Comparison of ENCODE assay signal across 19 cellular contexts in genomic region chr16:73778872-73779271, GRCh38.
DNase-seq lines count a peak whose midpoint lies in the region; ATAC-seq and TF ChIP-seq lines count a peak whose summit lies in the region.
"Had no signal": no experiment of that assay in that cellular context is flagged by ENCODE, and none has a peak within 500 bp of the region (broad histone marks: within the 10 kb centered on the region; RNA-seq: fewer than 3 reads in every experiment).

No MANE protein-coding gene starts in this region.

- peak overlapping the region; percentile 75 for H3K27ac Mint-ChIP-seq in glutamatergic neuron (ENCODE audit: unreplicated experiment)
- H3K27ac Mint-ChIP-seq: CD8-positive, alpha-beta T cell; HFFc6 had no signal

- H3K4me1 ChIP-seq in foreskin keratinocyte, result no peaks in the 10 kb centered on the region
- H3K4me1 ChIP-seq: BLaER1 treated with 17β-estradiol and CSF1 and Interleukin-3, amounts not matched to agents 10 nM and 100 nM had no signal

- no peaks in the 10 kb centered on the region for H3K27me3 ChIP-seq in foreskin keratinocyte
- H3K27me3 ChIP-seq: BLaER1 treated with 17β-estradiol and CSF1 and Interleukin-3, amounts not matched to agents 10 nM and 100 nM had no signal

- H3K9me3 Mint-ChIP-seq in glutamatergic neuron (ENCODE audit: unreplicated experiment), result peaks cover 7% of the 10 kb centered on the region
- H3K9me3 Mint-ChIP-seq: CD8-positive, alpha-beta T cell; HFFc6 had no signal

- peak; percentile 89 for DNase-seq in DMS 273 (lab: John Stamatoyannopoulos, UW; ENCODE audit: unreplicated experiment)
- peak; percentile 83 for DNase-seq in NCI-H1694 treated with DMSO at 0.1 percent for 48 hours (lab: John Stamatoyannopoulos, UW)
- peak; percentile 45 for DNase-seq in NCI-H446 treated with DMSO at 0.1 percent for 48 hours (lab: John Stamatoyannopoulos, UW)
- DNase-seq in glutamatergic neuron, result peak; percentile 59
- no peak for DNase-seq in T-helper 1 cell
- DNase-seq in foreskin keratinocyte, result no peak
- DNase-seq in activated gamma-delta T cell treated with Interleukin-2 at 50 U/mL for 16 hours, result no peak
- DNase-seq: 8988T; Calu3; CD8-positive, alpha-beta T cell; DMS153; DMS79; GDM1; GOT3; H7; HFFc6; IMR-90 had no signal

- H3K36me3 Mint-ChIP-seq in glutamatergic neuron (ENCODE audit: unreplicated experiment), result peaks cover 4% of the 10 kb centered on the region
- H3K36me3 Mint-ChIP-seq: CD8-positive, alpha-beta T cell had no signal

- H3K27me3 Mint-ChIP-seq in glutamatergic neuron (ENCODE audit: unreplicated experiment), result peaks cover 5% of the 10 kb centered on the region

- H3K27ac ChIP-seq in foreskin keratinocyte, result no peak overlapping the region
- H3K27ac ChIP-seq: BLaER1 treated with 17β-estradiol and CSF1 and Interleukin-3, amounts not matched to agents 10 nM and 100 nM had no signal

- TF ChIP-seq CTCF in glutamatergic neuron (IDR thresholded peaks at IDR 0.05; ENCODE audit: partially characterized antibody, unreplicated experiment) (no peak), foreskin keratinocyte (conservative IDR thresholded peaks at IDR 0.05) (no peak)

- ATAC-seq in foreskin keratinocyte, result no peak
- ATAC-seq: CD8-positive, alpha-beta T cell; HCT116 had no signal

- H3K4me3 Mint-ChIP-seq in glutamatergic neuron (ENCODE audit: unreplicated experiment), result no peak overlapping the region
- H3K4me3 Mint-ChIP-seq: CD8-positive, alpha-beta T cell; HFFc6 had no signal

- peaks cover 19% of the 10 kb centered on the region for H3K4me1 Mint-ChIP-seq in glutamatergic neuron (ENCODE audit: low read depth, unreplicated experiment)

Comparison
In these comparisons a context has a peak if more than half of its experiments do, and no peak if none do; other contexts are left out.
1. DNase-seq: peak in DMS 273 (single experiment), NCI-H1694 treated with DMSO at 0.1 percent for 48 hours (single experiment), NCI-H446 treated with DMSO at 0.1 percent for 48 hours (single experiment) and glutamatergic neuron (single experiment); none in T-helper 1 cell (0 of 5), foreskin keratinocyte (0 of 2) and activated gamma-delta T cell treated with Interleukin-2 at 50 U/mL for 16 hours (single experiment).